8 cellular contexts compared by ENCODE assay signal in genomic region chr2:74507145-74507925, GRCh38. TPM values are rescaled to one million over a fixed set of nuclear protein-coding genes. Genes with fewer than 3 reads are reported as not detected.
DNase-seq lines count a peak whose midpoint lies in the region; ATAC-seq and TF ChIP-seq lines count a peak whose summit lies in the region.

Gene PCGF1, minus strand, starts transcription at chr2:74507695. Its CDS starts 27 bp downstream, at chr2:74507668.

- peaks cover 55% of the 10 kb centered on the region for H3K27me3 Mint-ChIP-seq in activated T-cell treated with anti-CD3 and anti-CD28 coated beads, Interleukin-2, amount 50 U/mL, for 24 hours

- peaks cover 0 to 8% of the 10 kb centered on the region in 2 donors for H3K36me3 ChIP-seq in esophagus (ENCODE audit: control insufficient read depth in 2 of 2, insufficient read depth in 2 of 2, low read length in 1 of 2)
- peaks cover 14% of the 10 kb centered on the region for H3K36me3 ChIP-seq in muscle layer of colon (ENCODE audit: insufficient read depth, low read length)

- peak within 1 kb of the TSS; percentile 73 for H3K9ac ChIP-seq in muscle layer of colon (ENCODE audit: low read length)

- peaks cover 60% of the 10 kb centered on the region for H3K4me1 Mint-ChIP-seq in activated T-cell treated with anti-CD3 and anti-CD28 coated beads, Interleukin-2, amount 50 U/mL, for 24 hours (ENCODE audit: low read depth)

- DNase-seq in DMS79 (lab: John Stamatoyannopoulos, UW) (peak; percentile 98), KBM-7 (peak; percentile 97)
- peak; percentile 99 for DNase-seq in activated T-cell treated with anti-CD3 and anti-CD28 coated beads, Interleukin-2, amount 50 U/mL, for 24 hours
- DNase-seq in stimulated activated CD8-positive, alpha-beta memory T cell treated with anti-CD3 and anti-CD28 coated beads, Interleukin-7, amount 100 ng/mL, for 24 hours (ENCODE audit: low read depth): peak; percentile 99

- no peaks in the 10 kb centered on the region for H3K9me3 Mint-ChIP-seq in activated T-cell treated with anti-CD3 and anti-CD28 coated beads, Interleukin-2, amount 50 U/mL, for 24 hours

- H3K36me3 Mint-ChIP-seq in activated T-cell treated with anti-CD3 and anti-CD28 coated beads, Interleukin-2, amount 50 U/mL, for 24 hours (ENCODE audit: low read depth): peaks cover 35% of the 10 kb centered on the region

- H3K9me3 ChIP-seq in esophagus (ENCODE audit: control insufficient read depth in 2 of 2, insufficient read depth in 1 of 2, low read depth in 1 of 2, low read length in 1 of 2) (no peaks in the 10 kb centered on the region), muscle layer of colon (ENCODE audit: low read length) (no peaks in the 10 kb centered on the region)

- peaks cover 0 to 11% of the 10 kb centered on the region in 2 donors for H3K4me1 ChIP-seq in esophagus (ENCODE audit: control insufficient read depth in 2 of 2, insufficient read depth in 2 of 2, low read length in 1 of 2)
- H3K4me1 ChIP-seq in muscle layer of colon (ENCODE audit: insufficient read depth, low read length): peaks cover 24% of the 10 kb centered on the region

- peak within 1 kb of the TSS; percentile 92 to 94 for H3K4me3 ChIP-seq in esophagus (ENCODE audit: low read depth in 1 of 2, low read length in 2 of 2)
- peak within 1 kb of the TSS; percentile 75 to 77 for H3K4me3 ChIP-seq in muscle layer of colon (ENCODE audit: low read depth in 1 of 2, low read length in 2 of 2)

- H3K4me3 Mint-ChIP-seq in activated T-cell treated with anti-CD3 and anti-CD28 coated beads, Interleukin-2, amount 50 U/mL, for 24 hours: peak within 1 kb of the TSS; percentile 93

- H3K27ac Mint-ChIP-seq in activated T-cell treated with anti-CD3 and anti-CD28 coated beads, Interleukin-2, amount 50 U/mL, for 24 hours: peak within 1 kb of the TSS; percentile 99

- H3K27ac ChIP-seq in esophagus (ENCODE audit: low read depth in 2 of 2, low read length in 1 of 2): peak within 1 kb of the TSS; percentile 99 to 100
- peak within 1 kb of the TSS; percentile 89 for H3K27ac ChIP-seq in muscle layer of colon (ENCODE audit: low read depth, low read length)

- in situ Hi-C loops in KBM-7 (cut with MboI; ENCODE audit: low pct_unique_long_range_greater_than_20kb, low sequenced_read_pairs): no loop called here

- 0 to 1% methylated on average over 53 to 56 of the region's 56 CpGs for WGBS in esophagus, 2 donors

- H3K27me3 ChIP-seq in esophagus (ENCODE audit: control insufficient read depth in 1 of 2, insufficient read depth in 2 of 2, low read length in 2 of 2) (no peaks in the 10 kb centered on the region), muscle layer of colon (ENCODE audit: control insufficient read depth in 1 of 2, insufficient read depth in 2 of 2, low read length in 2 of 2) (peaks cover 16 to 50% of the 10 kb centered on the region in 2 donors)

- ATAC-seq in GM21717 (IDR thresholded peaks at IDR 0.05; ENCODE audit: unreplicated experiment): peak; percentile 91

TF ChIP-seq in PFSK-1, 5 proteins besides CTCF, POLR2A, EP300 and RAD21:
- peak; percentile 69; the same call in 1 of the 2 replicates for TF ChIP-seq POLR2AphosphoS5 (IDR thresholded peaks at IDR 0.05; ENCODE audit: low read depth, low read length)
- no peak for TF ChIP-seq SIN3A (IDR thresholded peaks at IDR 0.05; ENCODE audit: borderline replicate concordance, insufficient read depth, low read length)
- peak; percentile 78; the same call in 1 of the 2 replicates for TF ChIP-seq TAF1 (IDR thresholded peaks at IDR 0.05; ENCODE audit: borderline replicate concordance, insufficient read depth, low read length)

RNA-seq across cellular contexts. Expression of gene PCGF1, which starts in this region (rescaled TPM):
- 31.1 TPM for polyA plus RNA-seq in PFSK-1 (2012; ENCODE audit: insufficient read length, low read depth)
- polyA plus RNA-seq in esophagus: 10 to 100 TPM; 16.1 to 18.2 TPM

Comparison
In these comparisons a context has a peak if more than half of its experiments do, and no peak if none do; other contexts are left out.
1. Peak in every context shown above with its lines: DNase-seq, ATAC-seq, H3K4me3 ChIP-seq and H3K27ac ChIP-seq.